In genomic region chr6:81889644-81890043, GRCh38 we compare ENCODE assay signal across 21 cellular contexts.
"Had no signal": no experiment of that assay in that cellular context is flagged by ENCODE, and none has a peak within 500 bp of the region (broad histone marks: within the 10 kb centered on the region; RNA-seq: fewer than 3 reads in every experiment).

No MANE protein-coding gene starts in this region.

- H3K4me3 ChIP-seq: esophagus muscularis mucosa, gastrocnemius medialis, heart right ventricle, ovary, suprapubic skin, thyroid gland had no signal

- H3K4me1 ChIP-seq: gastrocnemius medialis, thyroid gland had no signal

- H3K9me3 ChIP-seq: esophagus muscularis mucosa, gastrocnemius medialis, heart right ventricle, neutrophil, ovary, suprapubic skin, thyroid gland had no signal

- ATAC-seq: effector memory CD8-positive, alpha-beta T cell; gastrocnemius medialis; heart right ventricle; left lobe of liver; naive thymus-derived CD8-positive, alpha-beta T cell; right cardiac atrium; stimulated activated effector memory CD8-positive, alpha-beta T cell treated with anti-CD3 and anti-CD28 coated beads, Interleukin-12 subunit alpha, Interleukin-12 subunit beta, amount 100 ng/mL, for 72 hours; stimulated activated naive CD8-positive, alpha-beta T cell treated with anti-CD3 and anti-CD28 coated beads, Interleukin-15, Interleukin-2, amounts not matched to agents 100 U/mL and 50 U/mL, for 24 hours had no signal

- H3K36me3 ChIP-seq: esophagus muscularis mucosa, gastrocnemius medialis, heart right ventricle, neutrophil, ovary, suprapubic skin, thyroid gland had no signal

- DNase-seq: effector memory CD8-positive, alpha-beta T cell; gastrocnemius medialis; heart right ventricle; hypothalamus; kidney glomerular epithelial cell; mammary epithelial cell; naive thymus-derived CD8-positive, alpha-beta T cell; ovary; stimulated activated CD4-positive, alpha-beta T cell treated with anti-CD3 and anti-CD28 coated beads, Interleukin-4, amount 100 ng/mL, for 1 hour; stimulated activated CD8-positive, alpha-beta memory T cell treated with anti-CD3 and anti-CD28 coated beads, Interleukin-4, amount 100 ng/mL, for 48 hours; stimulated activated naive CD8-positive, alpha-beta T cell treated with anti-CD3 and anti-CD28 coated beads, Interleukin-15, Interleukin-2, amounts not matched to agents 100 U/mL and 50 U/mL, for 24 hours; thyroid gland had no signal

- H3K27me3 ChIP-seq: esophagus muscularis mucosa, gastrocnemius medialis, heart right ventricle, neutrophil, ovary, suprapubic skin, thyroid gland had no signal

- FAIRE-seq: islet of Langerhans, urothelium cell line had no signal

- H3K27ac ChIP-seq: epithelial cell of prostate, esophagus muscularis mucosa, gastrocnemius medialis, heart right ventricle, neutrophil, suprapubic skin, thyroid gland had no signal
